In genomic region chr12:24244231-24244630, GRCh38 we compare ENCODE assay signal across 29 cellular contexts.
"Had no signal": no experiment of that assay in that cellular context is flagged by ENCODE, and none has a peak within 500 bp of the region (broad histone marks: within the 10 kb centered on the region; RNA-seq: fewer than 3 reads in every experiment).

No MANE protein-coding gene starts in this region.

- H3K4me3 Mint-ChIP-seq: activated CD8-positive, alpha-beta memory T cell treated with anti-CD3 and anti-CD28 coated beads, Interleukin-2, amount 10 ng/mL, durations not matched to agents 7 days and 5 days; activated CD8-positive, alpha-beta T cell treated with anti-CD3 and anti-CD28 coated beads, Interleukin-2, amount 10 ng/mL, durations not matched to agents 7 days and 5 days; activated naive CD8-positive, alpha-beta T cell treated with anti-CD3 and anti-CD28 coated beads, Interleukin-2, amount 50 U/mL, for 24 hours; activated T-cell treated with anti-CD3 and anti-CD28 coated beads, Interleukin-2, amount 50 U/mL, for 24 hours; activated T-helper 1 cell treated with anti-CD3 and anti-CD28 coated beads, Interleukin-12 subunit alpha, Interleukin-12 subunit beta, Interleukin-2, Interleukin-4 antibody, amounts not matched to agents 30 ng/mL and 10 ng/mL and 1 ng/mL, durations not matched to agents 14 hours and 24 hours and 36 hours; T-cell had no signal

- H3K4me3 ChIP-seq: ascending aorta, body of pancreas, SK-N-MC had no signal

- H3K9me3 ChIP-seq: ascending aorta, body of pancreas had no signal

- H3K9me3 Mint-ChIP-seq: activated T-cell treated with anti-CD3 and anti-CD28 coated beads, Interleukin-2, amount 50 U/mL, for 24 hours; activated T-helper 1 cell treated with anti-CD3 and anti-CD28 coated beads, Interleukin-12 subunit alpha, Interleukin-12 subunit beta, Interleukin-2, Interleukin-4 antibody, amounts not matched to agents 30 ng/mL and 10 ng/mL and 1 ng/mL, durations not matched to agents 14 hours and 24 hours and 36 hours had no signal

- H3K27me3 ChIP-seq: ascending aorta, body of pancreas had no signal

- H3K4me1 Mint-ChIP-seq: activated CD8-positive, alpha-beta memory T cell treated with anti-CD3 and anti-CD28 coated beads, Interleukin-2, amount 10 ng/mL, durations not matched to agents 7 days and 5 days; activated naive CD8-positive, alpha-beta T cell treated with anti-CD3 and anti-CD28 coated beads, Interleukin-2, amount 50 U/mL, for 24 hours; T-cell had no signal

- H3K36me3 ChIP-seq: ascending aorta had no signal

- H3K27ac ChIP-seq: ascending aorta, body of pancreas, SK-N-MC, VCaP had no signal

- H3K4me1 ChIP-seq: ascending aorta, body of pancreas had no signal

- H3K27ac Mint-ChIP-seq: activated CD8-positive, alpha-beta memory T cell treated with anti-CD3 and anti-CD28 coated beads, Interleukin-2, amount 10 ng/mL, durations not matched to agents 7 days and 5 days; activated CD8-positive, alpha-beta T cell treated with anti-CD3 and anti-CD28 coated beads, Interleukin-2, amount 10 ng/mL, durations not matched to agents 7 days and 5 days; activated naive CD4-positive, alpha-beta T cell treated with anti-CD3 and anti-CD28 coated beads, Interleukin-2, amount 50 U/mL, for 72 hours; activated naive CD8-positive, alpha-beta T cell treated with anti-CD3 and anti-CD28 coated beads, Interleukin-2, amount 50 U/mL, for 24 hours; activated T-cell treated with anti-CD3 and anti-CD28 coated beads, Interleukin-2, amount 50 U/mL, for 24 hours; activated T-helper 1 cell treated with anti-CD3 and anti-CD28 coated beads, Interleukin-12 subunit alpha, Interleukin-12 subunit beta, Interleukin-2, Interleukin-4 antibody, amounts not matched to agents 30 ng/mL and 10 ng/mL and 1 ng/mL, durations not matched to agents 14 hours and 24 hours and 36 hours; T-cell had no signal

- ATAC-seq: activated CD8-positive, alpha-beta memory T cell treated with anti-CD3 and anti-CD28 coated beads, Interleukin-2, amount 10 ng/mL, durations not matched to agents 7 days and 5 days; activated CD8-positive, alpha-beta T cell treated with anti-CD3 and anti-CD28 coated beads, Interleukin-2, amount 10 ng/mL, durations not matched to agents 7 days and 5 days; activated naive CD4-positive, alpha-beta T cell treated with anti-CD3 and anti-CD28 coated beads, Interleukin-2, amount 50 U/mL, for 72 hours; activated naive CD8-positive, alpha-beta T cell treated with anti-CD3 and anti-CD28 coated beads, Interleukin-2, amount 50 U/mL, for 24 hours; body of pancreas; Panc1; Right ventricle myocardium inferior; T-cell had no signal

- H3K36me3 Mint-ChIP-seq: activated CD8-positive, alpha-beta memory T cell treated with anti-CD3 and anti-CD28 coated beads, Interleukin-2, amount 10 ng/mL, durations not matched to agents 7 days and 5 days; activated naive CD4-positive, alpha-beta T cell treated with anti-CD3 and anti-CD28 coated beads, Interleukin-2, amount 50 U/mL, for 72 hours; T-cell had no signal

- DNase-seq: activated CD4-positive, alpha-beta T cell treated with anti-CD3 and anti-CD28 coated beads for 4 hours; activated CD8-positive, alpha-beta memory T cell treated with anti-CD3 and anti-CD28 coated beads, Interleukin-2, amount 10 ng/mL, durations not matched to agents 7 days and 5 days; activated CD8-positive, alpha-beta T cell treated with anti-CD3 and anti-CD28 coated beads, Interleukin-2, amount 10 ng/mL, durations not matched to agents 7 days and 5 days; activated effector memory CD4-positive, alpha-beta T cell treated with Interleukin-2 at 50 U/mL for 16 hours; activated naive CD4-positive, alpha-beta T cell; activated naive CD8-positive, alpha-beta T cell treated with anti-CD3 and anti-CD28 coated beads, Interleukin-2, amount 50 U/mL, for 24 hours; activated T-cell treated with anti-CD3 and anti-CD28 coated beads, Interleukin-2, amount 50 U/mL, for 24 hours; amniotic stem cell; body of pancreas; Kasumi-1; KBM-7; NCI-H1694 treated with DMSO at 0.1 percent for 48 hours; NCI-H2029 treated with DMSO at 0.1 percent for 48 hours; NCI-H345; NCI-H510A; NCI-H526 treated with DMSO at 0.1 percent for 48 hours; NK-92 treated with Interleukin-12 subunit alpha and Interleukin-12 subunit beta, amount 100 ng/mL, for 24 hours; OCI-M1; RPMI8226; T-cell; T-helper 2 cell; T1000 had no signal

- H3K27me3 Mint-ChIP-seq: activated CD8-positive, alpha-beta memory T cell treated with anti-CD3 and anti-CD28 coated beads, Interleukin-2, amount 10 ng/mL, durations not matched to agents 7 days and 5 days; activated naive CD8-positive, alpha-beta T cell treated with anti-CD3 and anti-CD28 coated beads, Interleukin-2, amount 50 U/mL, for 24 hours; activated T-cell treated with anti-CD3 and anti-CD28 coated beads, Interleukin-2, amount 50 U/mL, for 24 hours had no signal
